27 cellular contexts compared by ENCODE assay signal in the genomic region with DNA sequence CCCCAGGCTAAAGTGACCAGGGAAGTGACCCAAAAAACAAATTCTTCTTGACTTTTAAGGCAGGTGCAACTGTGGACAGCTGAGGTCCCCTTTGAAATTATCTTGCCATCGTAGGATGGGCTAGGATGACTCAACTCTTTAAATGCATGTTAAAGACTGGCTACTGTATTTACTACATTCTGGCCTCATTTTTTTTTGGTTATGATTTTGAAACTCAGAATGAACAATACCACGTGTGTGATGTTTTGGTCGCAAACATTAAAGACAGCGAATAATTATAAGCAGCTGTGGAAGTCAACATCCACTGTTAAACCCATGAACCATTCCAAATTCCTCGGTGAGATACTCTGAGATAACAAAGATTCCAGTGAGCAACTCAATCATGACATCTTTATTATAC. TPM values are rescaled to one million over a fixed set of nuclear protein-coding genes. Genes with fewer than 3 reads are reported as not detected.
DNase-seq lines count a peak whose midpoint lies in the region; ATAC-seq and TF ChIP-seq lines count a peak whose summit lies in the region.
"Had no signal": no experiment of that assay in that cellular context is flagged by ENCODE, and none has a peak within 500 bp of the region (broad histone marks: within the 10 kb centered on the region; RNA-seq: fewer than 3 reads in every experiment).

No MANE protein-coding gene starts in this region.

- whole genome bisulfite sequencing in gastroesophageal sphincter (ENCODE audit: low coverage in 1 of 2), 2 donors: 78 to 92% methylated on average over 5 of the region's 5 CpGs

- no peaks in the 10 kb centered on the region for H3K4me1 ChIP-seq in gastroesophageal sphincter
- H3K4me1 ChIP-seq in breast epithelium: peaks cover 0 to 3% of the 10 kb centered on the region in 2 donors
- H3K4me1 ChIP-seq: A549, BLaER1 had no signal

- H3K27me3 ChIP-seq in gastroesophageal sphincter (peaks cover 3% of the 10 kb centered on the region), breast epithelium (no peaks in the 10 kb centered on the region)
- H3K27me3 ChIP-seq: BLaER1, SJCRH30 had no signal

- H3K27ac ChIP-seq in gastroesophageal sphincter: no peak overlapping the region
- peak overlapping the region in 1 of 2 donors; percentile 7 for H3K27ac ChIP-seq in breast epithelium
- H3K27ac ChIP-seq: A549, BLaER1, PC-9, SJCRH30 had no signal

- TF ChIP-seq CTCF in fibroblast of mammary gland (conservative IDR thresholded peaks at IDR 0.05; ENCODE audit: control insufficient read depth, insufficient read depth, low read depth, low read length) (no peak), gastroesophageal sphincter (IDR thresholded peaks at IDR 0.05) (no peak), breast epithelium (IDR thresholded peaks at IDR 0.05) (no peak)

- TF ChIP-seq POLR2A in gastroesophageal sphincter (IDR thresholded peaks at IDR 0.05) (no peak), breast epithelium (IDR thresholded peaks at IDR 0.05) (no peak)

- H3K9me3 ChIP-seq in gastroesophageal sphincter (no peaks in the 10 kb centered on the region), breast epithelium (no peaks in the 10 kb centered on the region)
- H3K9me3 ChIP-seq: A549, BLaER1, SJCRH30 had no signal

- H3K4me3 ChIP-seq in fibroblast of mammary gland (ENCODE audit: control insufficient read depth, low read depth, low read length) (no peak overlapping the region), gastroesophageal sphincter (no peak overlapping the region), breast epithelium (no peak overlapping the region)
- H3K4me3 ChIP-seq: A549, BLaER1, PC-9, SJCRH30 had no signal

- peak; percentile 34 for DNase-seq in AG20443 (ENCODE audit: low spot score)
- peak; percentile 15 for DNase-seq in HS-5 (ENCODE audit: low read depth)
- peak; percentile 32 for DNase-seq in fibroblast of mammary gland (ENCODE audit: low read depth)
- no peak for DNase-seq in sciatic nerve (ENCODE audit: low spot score)
- no peak for DNase-seq in activated gamma-delta T cell (lab: John Stamatoyannopoulos, UW)
- no peak for DNase-seq in breast epithelium (ENCODE audit: low spot score in 2 of 2)
- DNase-seq: CD4-positive, CD25-positive, alpha-beta regulatory T cell; KBM-7; MV-4-11; NCI-H1105; NCI-H1436 treated with DMSO at 0.1 percent for 48 hours; NCI-H1930; NCI-H2107; NCI-H446; NCI-H526; PC-9; SJCRH30; T-cell had no signal

- ATAC-seq in sciatic nerve (peak; percentile 40), gastroesophageal sphincter (no peak)
- ATAC-seq: A549, Right ventricle myocardium inferior, T-cell had no signal

- intact Hi-C loops in sciatic nerve (cut with DNase I) (no loop called here), breast epithelium (cut with DNase I; ENCODE audit: low total_unique reads) (no loop called here)

- TF ChIP-seq EP300 in gastroesophageal sphincter (IDR thresholded peaks at IDR 0.05): no peak

- H3K36me3 ChIP-seq in gastroesophageal sphincter: peaks cover 0 to 7% of the 10 kb centered on the region in 2 donors
- no peaks in the 10 kb centered on the region for H3K36me3 ChIP-seq in breast epithelium
- H3K36me3 ChIP-seq: BLaER1, SJCRH30 had no signal

RNA-seq across cellular contexts. Expression of gene SLC13A4, which starts 1.2 kb away (rescaled TPM):
- total RNA-seq in sciatic nerve (0.27 TPM), gastroesophageal sphincter (1 to 10 TPM in 1 of 4 donors, under 1 TPM in 1, not detected in 2; 0.27 to 1.7 TPM), breast epithelium (under 1 TPM in 2 of 3 donors, not detected in 1; 0.29 to 0.32 TPM)
- total RNA-seq: CD4-positive, CD25-positive, alpha-beta regulatory T cell; H4; LHCN-M2; MCF 10A; PC-9; Right ventricle myocardium inferior; RPMI7951; T-cell had no signal

RNA-seq across cellular contexts. Expression of gene FAM180A, which starts 19.4 kb away (rescaled TPM):
- total RNA-seq in sciatic nerve (8.0 TPM), gastroesophageal sphincter (1 to 10 TPM; 2.6 to 8.5 (median 3.7) TPM), breast epithelium (10 to 100 TPM in 1 of 3 donors, 1 to 10 TPM in 2; 5.2 to 11.9 (median 9.1) TPM)
- total RNA-seq: CD4-positive, CD25-positive, alpha-beta regulatory T cell; G401; MCF 10A; PC-9; T-cell had no signal

Comparison
In these comparisons a context has a peak if more than half of its experiments do, and no peak if none do; other contexts are left out.
1. DNase-seq: peak in AG20443 (single experiment), HS-5 (single experiment) and fibroblast of mammary gland (single experiment); none in sciatic nerve (single experiment), activated gamma-delta T cell (single experiment) and breast epithelium (0 of 2).